In genomic region chr3:186938716-186939115, GRCh38 we compare ENCODE assay signal across 12 cellular contexts. TPM values are rescaled to one million over a fixed set of nuclear protein-coding genes. Genes with fewer than 3 reads are reported as not detected.
DNase-seq lines count a peak whose midpoint lies in the region; ATAC-seq and TF ChIP-seq lines count a peak whose summit lies in the region.
"Had no signal": no experiment of that assay in that cellular context is flagged by ENCODE, and none has a peak within 500 bp of the region (broad histone marks: within the 10 kb centered on the region; RNA-seq: fewer than 3 reads in every experiment).

No MANE protein-coding gene starts in this region.

- peak overlapping the region; percentile 91 for H3K27ac ChIP-seq in cardiac muscle cell

- ATAC-seq in WTC11: no peak
- no peak for ATAC-seq in GM21390 (IDR thresholded peaks at IDR 0.05; ENCODE audit: unreplicated experiment)

- CTCF ChIA-PET in WTC11 (lab: Charles Lee): interaction anchor here (0.6 to 4.6 kb wide), 4 partner anchors 88 to 324 kb away, joined by 4 to 19 read pairs (median 4); no protein-coding TSS in a partner anchor

- no peaks in the 10 kb centered on the region for H3K36me3 ChIP-seq in cardiac muscle cell

- no peaks in the 10 kb centered on the region for H3K27me3 ChIP-seq in cardiac muscle cell

- H3K4me3 ChIP-seq in cardiac muscle cell: no peak overlapping the region

- intact Hi-C loops in posterior cingulate gyrus (cut with DNase I): no loop called here

- H3K4me1 Mint-ChIP-seq in WTC11 (peaks cover 45% of the 10 kb centered on the region), nephron progenitor cell (peaks cover 28% of the 10 kb centered on the region)

- POLR2A ChIA-PET in WTC11 (lab: Charles Lee): interaction anchor here (0.7 to 1.0 kb wide), 2 partner anchors 27 to 93 kb away, joined by 3 to 6 read pairs; no protein-coding TSS in a partner anchor

- H3K36me3 Mint-ChIP-seq in WTC11: peaks cover 33% of the 10 kb centered on the region
- H3K36me3 Mint-ChIP-seq in nephron progenitor cell (ENCODE audit: low read depth): peaks cover 65% of the 10 kb centered on the region

- peaks cover 7% of the 10 kb centered on the region for H3K9me3 Mint-ChIP-seq in WTC11
- peaks cover 8% of the 10 kb centered on the region for H3K9me3 Mint-ChIP-seq in nephron progenitor cell

- DNase-seq in CMK (ENCODE audit: low read depth) (peak; percentile 53), WTC11 (ENCODE audit: low spot score) (no peak), cardiac muscle cell (ENCODE audit: low read depth in 1 of 2, low spot score in 1 of 2) (peak; percentile 71 to 81), nephron progenitor cell (no peak), NOMO-1 treated with DMSO at 0.1 percent for 48 hours (lab: John Stamatoyannopoulos, UW; ENCODE audit: unreplicated experiment) (no peak), NCI-H1092 (lab: John Stamatoyannopoulos, UW) (no peak), posterior cingulate gyrus (no peak)
- DNase-seq: activated CD4-positive, alpha-beta T cell treated with anti-CD3 and anti-CD28 coated beads, Interleukin-2, amount 50 U/mL, for 1 hour; activated gamma-delta T cell treated with Interleukin-2 at 50 U/mL for 16 hours; cortex of kidney; NCI-H2081 had no signal

- TF ChIP-seq CTCF in WTC11 (IDR thresholded peaks at IDR 0.05) (no peak), cardiac muscle cell (IDR thresholded peaks at IDR 0.05; ENCODE audit: low read depth, low read length) (no peak), nephron progenitor cell (IDR thresholded peaks at IDR 0.05) (no peak)

- H3K9me3 ChIP-seq in cardiac muscle cell (ENCODE audit: low read depth): no peaks in the 10 kb centered on the region

- H3K27ac Mint-ChIP-seq in WTC11 (peak overlapping the region; percentile 70), nephron progenitor cell (peak overlapping the region; percentile 5)

- H3K27me3 Mint-ChIP-seq in WTC11 (ENCODE audit: low read depth) (no peaks in the 10 kb centered on the region), nephron progenitor cell (ENCODE audit: low read depth, poor library complexity) (no peaks in the 10 kb centered on the region)

- no peak overlapping the region for H3K4me3 Mint-ChIP-seq in WTC11
- H3K4me3 Mint-ChIP-seq in nephron progenitor cell: no peak overlapping the region

- peaks cover 45% of the 10 kb centered on the region for H3K4me1 ChIP-seq in cardiac muscle cell (ENCODE audit: low read depth)

TF ChIP-seq in WTC11, 78 proteins besides CTCF, POLR2A, EP300 and RAD21:
- TF ChIP-seq SMAD4 (CRISPR knock-in tag; IDR thresholded peaks at IDR 0.05) (no peak), ATF1 (CRISPR knock-in tag; IDR thresholded peaks at IDR 0.05) (no peak), IRF2 (CRISPR knock-in tag; IDR thresholded peaks at IDR 0.05; ENCODE audit: borderline replicate concordance, low read depth) (no peak), JUN (CRISPR knock-in tag; IDR thresholded peaks at IDR 0.05) (no peak), ZMAT4 (CRISPR knock-in tag; IDR thresholded peaks at IDR 0.05) (no peak), NFATC4 (CRISPR knock-in tag; IDR thresholded peaks at IDR 0.05) (no peak), KAT7 (CRISPR knock-in tag; IDR thresholded peaks at IDR 0.05; ENCODE audit: borderline replicate concordance) (no peak), HMGA2 (CRISPR knock-in tag; IDR thresholded peaks at IDR 0.05) (no peak), MAX (CRISPR knock-in tag; IDR thresholded peaks at IDR 0.05) (no peak)

RNA-seq across cellular contexts. Expression of gene ST6GAL1, which starts 8.4 kb away (rescaled TPM):
- total RNA-seq in WTC11 (2021): 82.5 to 87.5 TPM (median 83.4 TPM) in 3 replicates
- total RNA-seq in cardiac muscle cell: 70.1 and 123 TPM in 2 replicates
- 62.9 and 64.3 TPM in 2 replicates for polyA plus RNA-seq in cardiac muscle cell

Comparison
In these comparisons a context has a peak if more than half of its experiments do, and no peak if none do; other contexts are left out.
1. DNase-seq: peak in CMK (single experiment) and cardiac muscle cell (2 of 2); none in WTC11 (single experiment), nephron progenitor cell (single experiment), NOMO-1 treated with DMSO at 0.1 percent for 48 hours (single experiment), NCI-H1092 (single experiment) and posterior cingulate gyrus (0 of 10).